12 cellular contexts compared by ENCODE assay signal in genomic region chr12:52043386-52044212, GRCh38. TPM values are rescaled to one million over a fixed set of nuclear protein-coding genes. Genes with fewer than 3 reads are reported as not detected.
DNase-seq lines count a peak whose midpoint lies in the region; ATAC-seq and TF ChIP-seq lines count a peak whose summit lies in the region.
"Had no signal": no experiment of that assay in that cellular context is flagged by ENCODE, and none has a peak within 500 bp of the region (broad histone marks: within the 10 kb centered on the region; RNA-seq: fewer than 3 reads in every experiment).

No MANE protein-coding gene starts in this region.

- WGBS in upper lobe of left lung, 2 donors, result 72 to 73% methylated on average over 16 to 17 of the region's 21 CpGs

- no peak for ATAC-seq in naive B cell (ENCODE audit: low read depth in 2 of 2)
- ATAC-seq in upper lobe of left lung (ENCODE audit: low FRiP score in 2 of 2), result peak; percentile 11 to 47
- no peak for ATAC-seq in HG02588 (IDR thresholded peaks at IDR 0.05; ENCODE audit: unreplicated experiment)
- ATAC-seq in HG03469 (IDR thresholded peaks at IDR 0.05; ENCODE audit: unreplicated experiment), result no peak
- no peak for ATAC-seq in GM18909 (IDR thresholded peaks at IDR 0.05; ENCODE audit: poor library complexity, unreplicated experiment)

- H3K4me1 ChIP-seq in upper lobe of left lung, result peaks cover 50 to 62% (median 54%) of the 10 kb centered on the region in 4 donors
- no peaks in the 10 kb centered on the region for H3K4me1 ChIP-seq in HAP-1

- peak overlapping the region in 4 of 6 donors; percentile 11 to 97 (median 53) for H3K27ac Mint-ChIP-seq in naive B cell

- no peak for TF ChIP-seq POLR2A in upper lobe of left lung (IDR thresholded peaks at IDR 0.05)

- H3K9me3 ChIP-seq in upper lobe of left lung (no peaks in the 10 kb centered on the region), HAP-1 (no peaks in the 10 kb centered on the region)

- peaks cover 36 to 59% (median 51%) of the 10 kb centered on the region in 3 donors for H3K4me1 Mint-ChIP-seq in naive B cell

- H3K4me3 ChIP-seq in fibroblast of pulmonary artery (replicated peaks; ENCODE audit: low read depth, low read length) (peak overlapping the region; percentile 5), upper lobe of left lung (peak overlapping the region in 1 of 4 donors; percentile 14), HAP-1 (no peak overlapping the region)

- H3K27ac ChIP-seq in upper lobe of left lung, result peak overlapping the region; percentile 88 to 92 (median 90)

- TF ChIP-seq EP300 in upper lobe of left lung (IDR thresholded peaks at IDR 0.05), result peak in 1 of 4 donors; percentile 25

- H3K9me3 Mint-ChIP-seq in naive B cell, result no peaks in the 10 kb centered on the region

- H3K36me3 ChIP-seq in upper lobe of left lung (peaks cover 0 to 8% (median 0%) of the 10 kb centered on the region in 4 donors), HAP-1 (replicated peaks) (peaks cover 4% of the 10 kb centered on the region)

- H3K27me3 ChIP-seq in upper lobe of left lung (no peaks in the 10 kb centered on the region), HAP-1 (ENCODE audit: low read depth) (no peaks in the 10 kb centered on the region)

- in situ Hi-C loops in HAP-1 (cut with MboI; ENCODE audit: low sequenced_read_pairs), result no loop called here

- H3K27me3 Mint-ChIP-seq in naive B cell, result no peaks in the 10 kb centered on the region

- peak overlapping the region in 6 of 8 donors; percentile 23 to 96 (median 64) for H3K4me3 Mint-ChIP-seq in naive B cell

- DNase-seq in SHP77 treated with DMSO at 0.1 percent for 48 hours (lab: John Stamatoyannopoulos, UW) (peak; percentile 20), fibroblast of pulmonary artery (ENCODE audit: low read depth) (peak; percentile 51), naive B cell (no peak), upper lobe of left lung (peak in 1 of 2 donors; percentile 83), HAP-1 (ENCODE audit: low spot score in 2 of 2) (no peak)
- DNase-seq: activated CD8-positive, alpha-beta memory T cell treated with anti-CD3 and anti-CD28 coated beads for 24 hours; islet precursor cell; NCI-H1436 had no signal

- TF ChIP-seq CTCF in fibroblast of pulmonary artery (IDR thresholded peaks at IDR 0.05; ENCODE audit: low read length, missing control alignments) (no peak), upper lobe of left lung (IDR thresholded peaks at IDR 0.05) (no peak)

- no peaks in the 10 kb centered on the region for H3K36me3 Mint-ChIP-seq in naive B cell

RNA-seq across cellular contexts. Expression of gene NR4A1, which starts 7.6 kb away (rescaled TPM):
- 10 to 100 TPM in 4 of 6 donors, 1 to 10 TPM in 2; 6.7 to 24.9 (median 12.6) TPM for polyA plus RNA-seq in naive B cell (ENCODE audit: low read depth in 6 of 6)
- total RNA-seq in upper lobe of left lung, result 100 to 1,000 TPM in 5 of 6 donors, 10 to 100 TPM in 1; 88.3 to 202 (median 156) TPM

RNA-seq across cellular contexts. Expression of gene ATG101, which starts 26.2 kb away (rescaled TPM):
- polyA plus RNA-seq in naive B cell (ENCODE audit: low read depth in 6 of 6), result 10 to 100 TPM; 20.1 to 35.5 (median 24.4) TPM
- total RNA-seq in upper lobe of left lung, result 10 to 100 TPM; 17.8 to 74.8 (median 35.9) TPM

RNA-seq across cellular contexts. Expression of gene SMIM41, which starts 35.9 kb away (rescaled TPM):
- polyA plus RNA-seq in naive B cell (ENCODE audit: low read depth in 6 of 6), result not detected
- 10 to 100 TPM in 4 of 6 donors, 1 to 10 TPM in 2; 4.7 to 25.1 (median 15.4) TPM for total RNA-seq in upper lobe of left lung
- total RNA-seq: HT1080 had no signal

RNA-seq across cellular contexts. Expression of gene TAMALIN, which starts 36.9 kb away (rescaled TPM):
- 10 to 100 TPM in 5 of 6 donors, 1 to 10 TPM in 1; 2.9 to 28.7 (median 16.9) TPM for polyA plus RNA-seq in naive B cell (ENCODE audit: low read depth in 6 of 6)
- total RNA-seq in upper lobe of left lung, result 100 to 1,000 TPM in 2 of 6 donors, 10 to 100 TPM in 4; 52.3 to 170 (median 73.7) TPM

Comparison
In these comparisons a context has a peak if more than half of its experiments do, and no peak if none do; other contexts are left out.
1. DNase-seq: peak in SHP77 treated with DMSO at 0.1 percent for 48 hours (single experiment) and fibroblast of pulmonary artery (single experiment); none in naive B cell (single experiment) and HAP-1 (0 of 2).
2. ATAC-seq: peak in upper lobe of left lung (2 of 2); none in naive B cell (0 of 2), HG02588 (single experiment), HG03469 (single experiment) and GM18909 (single experiment).